ENCODE assay signal across 16 cellular contexts in the genomic region with DNA sequence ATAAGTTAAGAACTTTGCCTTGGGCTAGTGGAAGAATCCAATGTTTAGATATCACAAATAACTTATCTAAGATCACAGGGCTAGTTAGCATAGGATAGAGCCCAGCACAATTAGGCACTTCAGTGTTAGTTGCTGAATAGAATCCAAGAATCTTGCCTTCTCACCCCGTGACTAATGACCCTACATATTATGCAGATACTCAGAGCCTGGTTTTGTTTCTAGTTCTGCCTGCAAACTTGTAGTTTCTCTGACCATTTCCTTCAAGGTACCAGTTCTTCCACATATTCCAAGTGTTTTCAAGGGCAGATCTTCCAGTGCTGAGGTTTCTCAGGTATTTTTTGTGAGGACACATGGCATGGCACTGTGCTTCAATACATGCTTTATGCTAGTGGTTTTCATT.
"Had no signal": no experiment of that assay in that cellular context is flagged by ENCODE, and none has a peak within 500 bp of the region (broad histone marks: within the 10 kb centered on the region; RNA-seq: fewer than 3 reads in every experiment).

No MANE protein-coding gene starts in this region.

- DNase-seq: activated CD4-positive, alpha-beta T cell treated with anti-CD3 and anti-CD28 coated beads, Interleukin-2, amount 10 ng/mL, durations not matched to agents 24 days and 14 days; activated CD8-positive, alpha-beta T cell treated with anti-CD3 and anti-CD28 coated beads for 36 hours; activated naive CD4-positive, alpha-beta T cell treated with anti-CD3 and anti-CD28 coated beads for 36 hours; activated T-cell treated with anti-CD3 and anti-CD28 coated beads, Interleukin-2, amount 50 U/mL, for 1 hour; anterior cingulate cortex; effector CD4-positive, alpha-beta T cell; lower lobe of right lung; midbrain; right cardiac atrium; stimulated activated CD4-positive, alpha-beta T cell treated with anti-CD3 and anti-CD28 coated beads, Interleukin-15, amount 100 ng/mL, for 24 hours; stimulated activated CD4-positive, alpha-beta T cell treated with anti-CD3 and anti-CD28 coated beads, Interleukin-2, amount 100 ng/mL, for 48 hours; uterus had no signal

- ATAC-seq: activated CD8-positive, alpha-beta T cell treated with anti-CD3 and anti-CD28 coated beads for 36 hours; lower lobe of right lung; right cardiac atrium had no signal

- H3K4me3 Mint-ChIP-seq: activated CD4-positive, alpha-beta T cell treated with anti-CD3 and anti-CD28 coated beads, Interleukin-2, amount 10 ng/mL, durations not matched to agents 24 days and 14 days; activated CD8-positive, alpha-beta T cell treated with anti-CD3 and anti-CD28 coated beads for 36 hours; activated naive CD4-positive, alpha-beta T cell treated with anti-CD3 and anti-CD28 coated beads for 36 hours; neural crest cell; stimulated activated naive CD8-positive, alpha-beta T cell treated with anti-CD3 and anti-CD28 coated beads, Interleukin-15, Interleukin-2, amounts not matched to agents 100 ng/mL and 50 ng/mL, for 24 hours; T-helper 1 cell treated with Interleukin-12 subunit alpha and Interleukin-12 subunit beta and Interleukin-4 antibody, amounts not matched to agents 30 μg/mL and 1 μg/mL, for 36 hours had no signal

- H3K27me3 Mint-ChIP-seq: activated CD4-positive, alpha-beta T cell treated with anti-CD3 and anti-CD28 coated beads, Interleukin-2, amount 10 ng/mL, durations not matched to agents 24 days and 14 days; activated CD8-positive, alpha-beta T cell treated with anti-CD3 and anti-CD28 coated beads for 36 hours; stimulated activated naive CD8-positive, alpha-beta T cell treated with anti-CD3 and anti-CD28 coated beads, Interleukin-15, Interleukin-2, amounts not matched to agents 100 ng/mL and 50 ng/mL, for 24 hours had no signal

- H3K4me1 Mint-ChIP-seq: activated CD4-positive, alpha-beta T cell treated with anti-CD3 and anti-CD28 coated beads, Interleukin-2, amount 10 ng/mL, durations not matched to agents 24 days and 14 days had no signal

- H3K27ac Mint-ChIP-seq: activated CD4-positive, alpha-beta T cell treated with anti-CD3 and anti-CD28 coated beads, Interleukin-2, amount 10 ng/mL, durations not matched to agents 24 days and 14 days; activated CD8-positive, alpha-beta T cell treated with anti-CD3 and anti-CD28 coated beads for 36 hours; activated naive CD4-positive, alpha-beta T cell treated with anti-CD3 and anti-CD28 coated beads for 36 hours; activated T-helper 2 cell treated with anti-CD3 and anti-CD28 coated beads, Interferon-gamma antibody, Interleukin-2, Interleukin-4, amounts not matched to agents 10 μg/mL and 5 μg/mL and 100 μg/mL, durations not matched to agents 14 hours and 24 hours and 36 hours; stimulated activated naive CD8-positive, alpha-beta T cell treated with anti-CD3 and anti-CD28 coated beads, Interleukin-15, Interleukin-2, amounts not matched to agents 100 ng/mL and 50 ng/mL, for 24 hours; T-helper 1 cell treated with Interleukin-12 subunit alpha and Interleukin-12 subunit beta and Interleukin-4 antibody, amounts not matched to agents 30 μg/mL and 1 μg/mL, for 36 hours had no signal
